31 cellular contexts compared by ENCODE assay signal in genomic region chr13:35530147-35530546, GRCh38. TPM values are rescaled to one million over a fixed set of nuclear protein-coding genes. Genes with fewer than 3 reads are reported as not detected.
A peak's percentile ranks its signal among the peaks of the same experiment; 100 is the strongest.
DNase-seq lines count a peak whose midpoint lies in the region; ATAC-seq and TF ChIP-seq lines count a peak whose summit lies in the region.
"Had no signal": no experiment of that assay in that cellular context is flagged by ENCODE, and none has a peak within 500 bp of the region (broad histone marks: within the 10 kb centered on the region; RNA-seq: fewer than 3 reads in every experiment).

No MANE protein-coding gene starts in this region.

- no peak for TF ChIP-seq CTCF in VCaP (conservative IDR thresholded peaks at IDR 0.05)

- DNase-seq in NCI-H2171 treated with DMSO at 0.1 percent for 48 hours (lab: John Stamatoyannopoulos, UW): peak; percentile 19
- DNase-seq in NCI-H2171 (lab: John Stamatoyannopoulos, UW): no peak
- DNase-seq in left ventricle myocardium superior: peak; percentile 38
- DNase-seq in stimulated activated CD4-positive, alpha-beta T cell treated with anti-CD3 and anti-CD28 coated beads, Interleukin-12 subunit alpha, Interleukin-12 subunit beta, amount 100 ng/mL, for 4 hours: no peak
- no peak for DNase-seq in OCI-M1 (lab: John Stamatoyannopoulos, UW)
- no peak for DNase-seq in NCI-H345 treated with DMSO at 0.1 percent for 48 hours (lab: John Stamatoyannopoulos, UW; ENCODE audit: unreplicated experiment)
- DNase-seq: activated CD4-positive, alpha-beta T cell treated with anti-CD3 and anti-CD28 coated beads for 36 hours; activated naive CD4-positive, alpha-beta T cell treated with anti-CD3 and anti-CD28 coated beads, Interleukin-2, amount 10 ng/mL, durations not matched to agents 7 days and 5 days; body of pancreas; CD4-positive, alpha-beta T cell; DND-41; foreskin fibroblast; H7; mammary epithelial cell; NCI-H1092; NCI-H2081; NCI-H446 treated with DMSO at 0.1 percent for 48 hours; pancreas; stimulated activated CD4-positive, alpha-beta T cell treated with anti-CD3 and anti-CD28 coated beads, Interleukin-1b, Interleukin-23, amount 100 ng/mL, for 48 hours; stimulated activated naive CD4-positive, alpha-beta T cell treated with Interleukin-2 at 50 U/mL for 16 hours; T-helper 2 cell had no signal

- ATAC-seq in left ventricle myocardium superior (peak; percentile 81), GM21737 (IDR thresholded peaks at IDR 0.05; ENCODE audit: unreplicated experiment) (no peak)
- ATAC-seq: activated CD4-positive, alpha-beta T cell treated with anti-CD3 and anti-CD28 coated beads for 36 hours; activated T-helper 17 cell treated with anti-CD3 and anti-CD28 coated beads, Interleukin-2, amount 50 U/mL, for 72 hours; body of pancreas; K562; pancreas had no signal

- intact Hi-C loops in left ventricle myocardium superior (cut with micrococcal nuclease): no loop called here

- peak overlapping the region; percentile 5; the same call in 1 of the 2 replicates for H3K27ac ChIP-seq in VCaP
- H3K27ac ChIP-seq: body of pancreas, esophagus muscularis mucosa, hepatocyte, pancreas, suprapubic skin, upper lobe of left lung had no signal

RNA-seq across cellular contexts. Expression of gene MAB21L1, which starts 53.7 kb away (rescaled TPM):
- 0.30 TPM for total RNA-seq in left ventricle myocardium superior
- total RNA-seq: activated CD4-positive, alpha-beta T cell treated with anti-CD3 and anti-CD28 coated beads for 36 hours; activated T-helper 17 cell treated with anti-CD3 and anti-CD28 coated beads, Interleukin-2, amount 50 U/mL, for 72 hours; CD4-positive, alpha-beta T cell; dermis microvascular lymphatic vessel endothelial cell; K562; smooth muscle cell had no signal

Comparison
In these comparisons a context has a peak if more than half of its experiments do, and no peak if none do; other contexts are left out.
1. DNase-seq: peak in NCI-H2171 treated with DMSO at 0.1 percent for 48 hours (single experiment) and left ventricle myocardium superior (single experiment); none in NCI-H2171 (single experiment), stimulated activated CD4-positive, alpha-beta T cell treated with anti-CD3 and anti-CD28 coated beads, Interleukin-12 subunit alpha, Interleukin-12 subunit beta, amount 100 ng/mL, for 4 hours (single experiment), OCI-M1 (single experiment) and NCI-H345 treated with DMSO at 0.1 percent for 48 hours (single experiment).